11 cellular contexts compared by ENCODE assay signal in the genomic region with DNA sequence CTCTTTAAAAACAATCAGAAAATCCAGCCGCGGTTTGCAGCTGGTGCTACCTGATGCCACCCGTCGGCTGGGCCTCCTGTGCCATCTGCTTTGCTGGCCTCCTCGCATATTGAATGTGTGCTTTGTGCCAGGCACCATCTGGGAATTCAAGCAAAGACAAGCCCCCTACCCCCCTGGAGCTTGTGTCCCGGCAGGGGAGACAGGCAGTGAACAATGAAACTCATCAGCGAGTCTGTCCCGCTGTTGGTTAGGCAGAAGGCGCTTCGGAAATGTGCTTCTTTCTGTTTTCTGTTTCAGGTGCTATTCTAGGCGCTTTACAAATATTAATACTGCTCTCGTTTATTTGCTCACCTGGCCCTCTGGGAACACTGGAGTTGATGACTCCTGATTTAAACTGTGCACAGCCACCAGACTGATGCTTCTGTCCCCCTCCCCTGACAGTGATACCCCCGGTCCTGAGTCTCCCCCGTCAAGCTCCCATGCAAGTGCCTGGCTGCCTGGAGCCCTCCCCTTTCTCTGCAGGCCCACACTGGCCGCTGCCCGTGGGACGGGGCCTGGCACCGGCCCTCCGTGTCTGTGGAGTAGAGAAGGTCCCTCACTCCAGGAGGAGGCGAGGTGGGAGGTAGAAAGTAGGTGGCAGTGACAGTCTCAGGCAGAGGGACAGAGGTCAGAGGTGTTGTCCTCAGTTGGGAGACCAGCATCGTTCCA.
DNase-seq lines count a peak whose midpoint lies in the region; ATAC-seq and TF ChIP-seq lines count a peak whose summit lies in the region.
"Had no signal": no experiment of that assay in that cellular context is flagged by ENCODE, and none has a peak within 500 bp of the region (broad histone marks: within the 10 kb centered on the region; RNA-seq: fewer than 3 reads in every experiment).

No MANE protein-coding gene starts in this region.

- DNase-seq in NCI-H510A treated with DMSO at 0.1 percent for 48 hours (lab: John Stamatoyannopoulos, UW) (peak; percentile 54), NCI-H510A (lab: John Stamatoyannopoulos, UW) (no peak), NCI-H1105 (lab: John Stamatoyannopoulos, UW) (peak; percentile 32), WTC11 (ENCODE audit: low spot score) (peak; percentile 38), NK-92 (lab: John Stamatoyannopoulos, UW; ENCODE audit: unreplicated experiment) (no peak), amygdala (lab: John Stamatoyannopoulos, UW) (no peak), SK-N-DZ (ENCODE audit: low spot score) (no peak)
- no peak for DNase-seq in effector memory CD8-positive, alpha-beta T cell
- DNase-seq: NCI-H526 treated with DMSO at 0.1 percent for 48 hours, posterior cingulate gyrus had no signal

- no peak for TF ChIP-seq CTCF in WTC11 (IDR thresholded peaks at IDR 0.05)

- H3K27me3 Mint-ChIP-seq in WTC11 (ENCODE audit: low read depth), result no peaks in the 10 kb centered on the region
- H3K27me3 Mint-ChIP-seq in effector memory CD8-positive, alpha-beta T cell, result no peaks in the 10 kb centered on the region
- H3K27me3 Mint-ChIP-seq: central memory CD8-positive, alpha-beta T cell had no signal

- H3K9me3 Mint-ChIP-seq in WTC11, result no peaks in the 10 kb centered on the region
- H3K9me3 Mint-ChIP-seq in effector memory CD8-positive, alpha-beta T cell, result no peaks in the 10 kb centered on the region
- H3K9me3 Mint-ChIP-seq: central memory CD8-positive, alpha-beta T cell had no signal

- peaks cover 12% of the 10 kb centered on the region; the same call in 1 of the 2 replicates for H3K36me3 Mint-ChIP-seq in WTC11
- peaks cover 10% of the 10 kb centered on the region for H3K36me3 Mint-ChIP-seq in effector memory CD8-positive, alpha-beta T cell (ENCODE audit: insufficient read depth)

- H3K4me1 Mint-ChIP-seq in WTC11, result peaks cover 44% of the 10 kb centered on the region
- peaks cover 8 to 22% of the 10 kb centered on the region in 2 donors for H3K4me1 Mint-ChIP-seq in effector memory CD8-positive, alpha-beta T cell (ENCODE audit: low read depth in 2 of 2)

- no peak overlapping the region for H3K4me3 Mint-ChIP-seq in WTC11
- no peak overlapping the region for H3K4me3 Mint-ChIP-seq in effector memory CD8-positive, alpha-beta T cell
- H3K4me3 Mint-ChIP-seq: central memory CD8-positive, alpha-beta T cell had no signal

- peak; percentile 44 for ATAC-seq in WTC11
- no peak for ATAC-seq in effector memory CD8-positive, alpha-beta T cell (replicated peaks)

- POLR2A ChIA-PET in WTC11 (lab: Charles Lee), result interaction anchor here (1.0 kb wide), 1 partner anchor 23 kb away, joined by 4 read pairs; no protein-coding TSS in a partner anchor

- peak overlapping the region; percentile 82 for H3K27ac Mint-ChIP-seq in WTC11
- H3K27ac Mint-ChIP-seq in effector memory CD8-positive, alpha-beta T cell, result peak overlapping the region in 1 of 2 donors; percentile 67

- CTCF ChIA-PET in WTC11 (lab: Charles Lee), result interaction anchor here (0.7 to 1.9 kb wide), 4 partner anchors 19 to 44 kb away, joined by 3 to 9 read pairs (median 4); no protein-coding TSS in a partner anchor

TF ChIP-seq in WTC11, 78 proteins besides CTCF, POLR2A, EP300 and RAD21:
- no peak for TF ChIP-seq MXD4 (CRISPR knock-in tag; IDR thresholded peaks at IDR 0.05; ENCODE audit: borderline replicate concordance)
- TF ChIP-seq, protein P1, sequence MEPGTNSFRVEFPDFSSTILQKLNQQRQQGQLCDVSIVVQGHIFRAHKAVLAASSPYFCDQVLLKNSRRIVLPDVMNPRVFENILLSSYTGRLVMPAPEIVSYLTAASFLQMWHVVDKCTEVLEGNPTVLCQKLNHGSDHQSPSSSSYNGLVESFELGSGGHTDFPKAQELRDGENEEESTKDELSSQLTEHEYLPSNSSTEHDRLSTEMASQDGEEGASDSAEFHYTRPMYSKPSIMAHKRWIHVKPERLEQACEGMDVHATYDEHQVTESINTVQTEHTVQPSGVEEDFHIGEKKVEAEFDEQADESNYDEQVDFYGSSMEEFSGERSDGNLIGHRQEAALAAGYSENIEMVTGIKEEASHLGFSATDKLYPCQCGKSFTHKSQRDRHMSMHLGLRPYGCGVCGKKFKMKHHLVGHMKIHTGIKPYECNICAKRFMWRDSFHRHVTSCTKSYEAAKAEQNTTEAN (CRISPR knock-in tag; IDR thresholded peaks at IDR 0.05), result no peak
- peak; percentile 66; the same call in 1 of the 2 replicates for TF ChIP-seq ZNF423 (CRISPR knock-in tag; IDR thresholded peaks at IDR 0.05)
- TF ChIP-seq NR1H2 (CRISPR knock-in tag; IDR thresholded peaks at IDR 0.05), result no peak
TF ChIP-seq in WTC11: peak in this region for 1.

Comparison
In these comparisons a context has a peak if more than half of its experiments do, and no peak if none do; other contexts are left out.
1. DNase-seq: peak in NCI-H510A treated with DMSO at 0.1 percent for 48 hours (single experiment), NCI-H1105 (single experiment) and WTC11 (single experiment); none in NCI-H510A (single experiment), NK-92 (single experiment), effector memory CD8-positive, alpha-beta T cell (0 of 3), amygdala (0 of 56) and SK-N-DZ (single experiment).